Comparison of ENCODE assay signal across 9 cellular contexts in genomic region chr10:94361161-94361794, GRCh38. TPM values are rescaled to one million over a fixed set of nuclear protein-coding genes. Genes with fewer than 3 reads are reported as not detected.
DNase-seq lines count a peak whose midpoint lies in the region; ATAC-seq, FAIRE-seq and TF ChIP-seq lines count a peak whose summit lies in the region.
"Had no signal": no experiment of that assay in that cellular context is flagged by ENCODE, and none has a peak within 500 bp of the region (broad histone marks: within the 10 kb centered on the region; RNA-seq: fewer than 3 reads in every experiment).

No MANE protein-coding gene starts in this region.

- peak overlapping the region; percentile 62 to 85 (median 79) for H3K4me2 ChIP-seq in BLaER1 treated with 17β-estradiol and CSF1 and Interleukin-3, amounts not matched to agents 10 nM and 100 nM
- peak overlapping the region; percentile 80 for H3K4me2 ChIP-seq in HepG2 (ENCODE audit: low read depth, low read length)

- in situ Hi-C loops in HepG2 (cut with HindIII; ENCODE audit: extremely low pct_ligation_motif_present, low pct_unique_long_range_greater_than_20kb): loop anchor here (5.0 kb wide), 1 partner anchor 41 kb away; the partner anchor contains the start of gene TBC1D12

- peaks cover 0 to 23% (median 11%) of the 10 kb centered on the region in 11 experiments; a peak in 15 of 22 replicates for H3K9me3 ChIP-seq in BLaER1 treated with 17β-estradiol and CSF1 and Interleukin-3, amounts not matched to agents 10 nM and 100 nM (replicated peaks in 1 of 11)
- H3K9me3 ChIP-seq in HUES6 (ENCODE audit: control insufficient read depth, insufficient read depth, low read depth, low read length) (no peaks in the 10 kb centered on the region), HepG2 (ENCODE audit: low read length) (no peaks in the 10 kb centered on the region)

- H3K4me1 ChIP-seq in BLaER1 treated with 17β-estradiol and CSF1 and Interleukin-3, amounts not matched to agents 10 nM and 100 nM: peaks cover 9 to 28% (median 15%) of the 10 kb centered on the region in 10 experiments; a peak in 19 of 20 replicates
- H3K4me1 ChIP-seq in HUES6 (ENCODE audit: control insufficient read depth, insufficient read depth, low read length) (peaks cover 6% of the 10 kb centered on the region; the same call in 1 of the 2 replicates), HepG2 (ENCODE audit: insufficient read depth, low read length) (peaks cover 22% of the 10 kb centered on the region)

- peak overlapping the region; percentile 65 to 80 (median 72); a peak in 17 of 20 replicates for H3K4me3 ChIP-seq in BLaER1 treated with 17β-estradiol and CSF1 and Interleukin-3, amounts not matched to agents 10 nM and 100 nM
- H3K4me3 ChIP-seq in HUES6 (ENCODE audit: low read depth, low read length) (peak overlapping the region; percentile 75), HepG2 (replicated peaks in 1 of 3; ENCODE audit: insufficient read depth in 1 of 3, low read depth in 2 of 3, low read length in 3 of 3) (peak overlapping the region; percentile 74 to 92 (median 77); a peak in 5 of 6 replicates)

- intact Hi-C loops in HepG2 (cut with micrococcal nuclease; ENCODE audit: unreplicated experiment): loop anchor here (2.0 kb wide), 1 partner anchor 84 kb away; no protein-coding TSS in a partner anchor

- H3K9me3 Mint-ChIP-seq in activated naive CD8-positive, alpha-beta T cell (ENCODE audit: low read depth): no peaks in the 10 kb centered on the region

- peaks cover 7% of the 10 kb centered on the region for H3K27me3 Mint-ChIP-seq in activated naive CD8-positive, alpha-beta T cell

- no peak for TF ChIP-seq POLR2A in HepG2 (IDR thresholded peaks at IDR 0.05; ENCODE audit: insufficient read depth in 1 of 2, low read depth in 2 of 2, low read length in 2 of 2)

- no peak overlapping the region for H3K27ac ChIP-seq in BLaER1 treated with 17β-estradiol and CSF1 and Interleukin-3, amounts not matched to agents 10 nM and 100 nM
- no peak overlapping the region for H3K27ac ChIP-seq in HUES6 (ENCODE audit: low read depth, low read length)
- no peak overlapping the region for H3K27ac ChIP-seq in HepG2 (ENCODE audit: extremely low read length, insufficient read depth, low read length)

- H3K36me3 Mint-ChIP-seq in activated naive CD8-positive, alpha-beta T cell: peaks cover 27% of the 10 kb centered on the region

- POLR2A ChIA-PET in HepG2 (lab: Yijun Ruan, JAX): interaction anchor here (1.7 to 2.5 kb wide), 2 partner anchors 41 to 43 kb away, joined by 8 to 23 read pairs; partner anchors contain the start of gene TBC1D12

- CTCF ChIA-PET in HepG2 (lab: Yijun Ruan, JAX; ENCODE audit: low intra/inter-chr PET ratio, low total read pairs): no interaction called here

- no TSS peak for BruUV-seq in HepG2 (replicated peaks; lab: Mats Ljungman, UMichigan)

- peak overlapping the region in 3 of 11 experiments; percentile 76 to 84 (median 83); a peak in 3 of 22 replicates for H3K9ac ChIP-seq in BLaER1 treated with 17β-estradiol and CSF1 and Interleukin-3, amounts not matched to agents 10 nM and 100 nM
- H3K9ac ChIP-seq in HUES6 (ENCODE audit: low read length): no peak overlapping the region
- peak overlapping the region; percentile 77; the same call in 1 of the 2 replicates for H3K9ac ChIP-seq in HepG2 (ENCODE audit: insufficient read depth, low read depth, low read length)

- WGBS in HepG2 (ENCODE audit: low lambda C conversion rate): 67% methylated on average over 4 of the region's 4 CpGs

- H3K27me3 ChIP-seq in BLaER1 treated with 17β-estradiol and CSF1 and Interleukin-3, amounts not matched to agents 10 nM and 100 nM: no peaks in the 10 kb centered on the region; a peak in 1 of 22 replicates
- peaks cover 16% of the 10 kb centered on the region for H3K27me3 ChIP-seq in HUES6 (ENCODE audit: control insufficient read depth, insufficient read depth, low read length)
- no peaks in the 10 kb centered on the region; a peak in 2 of 5 replicates for H3K27me3 ChIP-seq in HepG2 (ENCODE audit: control insufficient read depth in 1 of 2, insufficient read depth in 2 of 2, low read length in 2 of 2)

- no peak overlapping the region for H3K27ac Mint-ChIP-seq in activated naive CD8-positive, alpha-beta T cell

- H4K20me1 ChIP-seq in BLaER1 treated with 17β-estradiol and CSF1 and Interleukin-3, amounts not matched to agents 10 nM and 100 nM: peaks cover 0 to 20% (median 6%) of the 10 kb centered on the region in 11 experiments; a peak in 6 of 22 replicates
- H4K20me1 ChIP-seq in HepG2 (ENCODE audit: insufficient read depth, low read length): no peaks in the 10 kb centered on the region

- FAIRE-seq in HepG2 (lab: Jason Lieb, UNC): no peak
- FAIRE-seq in D721Med (lab: Jason Lieb, UNC): no peak

- ATAC-seq in HepG2 (no peak), HG03196 (IDR thresholded peaks at IDR 0.05; ENCODE audit: unreplicated experiment) (no peak)
- ATAC-seq: left colon had no signal

- peaks cover 29% of the 10 kb centered on the region for H3K79me2 ChIP-seq in HepG2 (ENCODE audit: insufficient read depth, low read length)

- no peak for TF ChIP-seq CTCF in HepG2 (CRISPR knock-in tag; IDR thresholded peaks at IDR 0.05)
- no peak for TF ChIP-seq CTCF in D721Med (IDR thresholded peaks at IDR 0.05; ENCODE audit: insufficient read depth, missing control alignments)

- H2AFZ ChIP-seq in HepG2 (ENCODE audit: low read length): no peak overlapping the region

- peaks cover 48% of the 10 kb centered on the region for H3K4me1 Mint-ChIP-seq in activated naive CD8-positive, alpha-beta T cell (ENCODE audit: low read depth)

- TF ChIP-seq EP300 in HepG2 (IDR thresholded peaks at IDR 0.05; ENCODE audit: low read depth in 2 of 2, low read length in 2 of 2) (no peak), HepG2 (CRISPR knock-in tag; IDR thresholded peaks at IDR 0.05; ENCODE audit: borderline replicate concordance) (no peak)

- DNase-seq in HepG2 (ENCODE audit: low spot score) (peak; percentile 43), D721Med (ENCODE audit: insufficient read length, low spot score) (no peak), D341Med (ENCODE audit: low spot score) (no peak), NCI-H2227 (lab: John Stamatoyannopoulos, UW; ENCODE audit: unreplicated experiment) (no peak)

- peak overlapping the region; percentile 99 for H3K4me3 Mint-ChIP-seq in activated naive CD8-positive, alpha-beta T cell

- TF ChIP-seq RAD21 in HepG2 (CRISPR knock-in tag; IDR thresholded peaks at IDR 0.05): no peak

- H3K36me3 ChIP-seq in BLaER1 treated with 17β-estradiol and CSF1 and Interleukin-3, amounts not matched to agents 10 nM and 100 nM: peaks cover 14 to 52% (median 47%) of the 10 kb centered on the region in 11 experiments; a peak in 21 of 22 replicates
- peaks cover 46% of the 10 kb centered on the region for H3K36me3 ChIP-seq in HUES6 (ENCODE audit: control insufficient read depth, insufficient read depth, low read length)
- H3K36me3 ChIP-seq in HepG2 (replicated peaks in 1 of 2; ENCODE audit: control insufficient read depth in 1 of 2, insufficient read depth in 2 of 2, low read length in 2 of 2): peaks cover 3 to 25% of the 10 kb centered on the region in 2 experiments; a peak in 3 of 5 replicates

RNA-seq across cellular contexts. Expression of gene NOC3L, which starts 1.5 kb away (rescaled TPM):
- 36.6 and 51.6 TPM in 2 replicates for total RNA-seq in HepG2 (2016; rRNA removed; fragmentation: Illumina TruSeq; extraction: Trizol)
- total RNA-seq in HepG2 (2016; cell fraction: cytosol; rRNA removed; fragmentation: Illumina TruSeq; extraction: Trizol; ENCODE audit: low read depth): 3.3 and 5.6 TPM in 2 replicates
- total RNA-seq in HepG2 (2016; cell fraction: insoluble cytoplasmic fraction; rRNA removed; fragmentation: Illumina TruSeq; extraction: Trizol): 37.9 and 52.0 TPM in 2 replicates
- total RNA-seq in HepG2 (2016; cell fraction: membrane; rRNA removed; fragmentation: Illumina TruSeq; extraction: Trizol): 10.3 and 13.4 TPM in 2 replicates
- total RNA-seq in HepG2 (2016; cell fraction: nucleus; rRNA removed; fragmentation: Illumina TruSeq; extraction: Trizol): 43.7 and 47.1 TPM in 2 replicates
- 7.6 and 7.8 TPM in 2 replicates for polyA plus RNA-seq in HepG2 (2011; rRNA removed)
- 2.6 and 4.6 TPM in 2 replicates for polyA plus RNA-seq in HepG2 (2011; cell fraction: cytosol; rRNA removed)
- polyA plus RNA-seq in HepG2 (2011; cell fraction: nucleus; rRNA removed): 6.8 and 10.5 TPM in 2 replicates
- polyA plus RNA-seq in HepG2 (2012): 11.7 and 12.3 TPM in 2 replicates
- polyA plus RNA-seq in HepG2 (2016; cell fraction: cytosol; fragmentation: Illumina TruSeq; extraction: Trizol; ENCODE audit: low read depth): 0.78 TPM in 2 replicates
- 24.0 and 26.8 TPM in 2 replicates for polyA plus RNA-seq in HepG2 (2016; cell fraction: insoluble cytoplasmic fraction; fragmentation: Illumina TruSeq; extraction: Trizol; ENCODE audit: low read depth)
- polyA plus RNA-seq in HepG2 (2016; cell fraction: membrane; fragmentation: Illumina TruSeq; extraction: Trizol; ENCODE audit: low read depth): 3.0 and 3.5 TPM in 2 replicates
- polyA plus RNA-seq in HepG2 (2016; cell fraction: nucleus; fragmentation: Illumina TruSeq; extraction: Trizol; ENCODE audit: insufficient read depth, low read depth): 31.8 and 34.0 TPM in 2 replicates
- polyA minus RNA-seq in HepG2 (2011; rRNA and poly(A)+ RNA removed; ENCODE audit: low replicate concordance): 7.5 and 18.8 TPM in 2 replicates
- polyA minus RNA-seq in HepG2 (2011; cell fraction: cytosol; rRNA and poly(A)+ RNA removed): 5.9 and 7.6 TPM in 2 replicates
- polyA minus RNA-seq in HepG2 (2011; cell fraction: nucleus; rRNA and poly(A)+ RNA removed): 42.9 and 44.5 TPM in 2 replicates

RNA-seq across cellular contexts. Expression of gene TBC1D12, which starts 41.1 kb away (rescaled TPM):
- total RNA-seq in HepG2 (2016; rRNA removed; fragmentation: Illumina TruSeq; extraction: Trizol): 6.2 and 7.2 TPM in 2 replicates
- total RNA-seq in HepG2 (2016; cell fraction: cytosol; rRNA removed; fragmentation: Illumina TruSeq; extraction: Trizol; ENCODE audit: low read depth): 3.8 TPM in 2 replicates
- total RNA-seq in HepG2 (2016; cell fraction: insoluble cytoplasmic fraction; rRNA removed; fragmentation: Illumina TruSeq; extraction: Trizol): 6.6 and 7.8 TPM in 2 replicates
- total RNA-seq in HepG2 (2016; cell fraction: membrane; rRNA removed; fragmentation: Illumina TruSeq; extraction: Trizol): 3.5 and 3.7 TPM in 2 replicates
- total RNA-seq in HepG2 (2016; cell fraction: nucleus; rRNA removed; fragmentation: Illumina TruSeq; extraction: Trizol): 7.8 and 8.9 TPM in 2 replicates
- polyA plus RNA-seq in HepG2 (2011; rRNA removed): 4.7 and 5.7 TPM in 2 replicates
- 1.6 and 2.7 TPM in 2 replicates for polyA plus RNA-seq in HepG2 (2011; cell fraction: cytosol; rRNA removed)
- 4.1 and 4.4 TPM in 2 replicates for polyA plus RNA-seq in HepG2 (2011; cell fraction: nucleus; rRNA removed)
- polyA plus RNA-seq in HepG2 (2012): 4.1 and 5.6 TPM in 2 replicates
- polyA plus RNA-seq in HepG2 (2016; cell fraction: cytosol; fragmentation: Illumina TruSeq; extraction: Trizol; ENCODE audit: low read depth): 0.58 and 0.60 TPM in 2 replicates
- polyA plus RNA-seq in HepG2 (2016; cell fraction: insoluble cytoplasmic fraction; fragmentation: Illumina TruSeq; extraction: Trizol; ENCODE audit: low read depth): 5.1 and 6.4 TPM in 2 replicates
- polyA plus RNA-seq in HepG2 (2016; cell fraction: membrane; fragmentation: Illumina TruSeq; extraction: Trizol; ENCODE audit: low read depth): 1.0 TPM in 2 replicates
- polyA plus RNA-seq in HepG2 (2016; cell fraction: nucleus; fragmentation: Illumina TruSeq; extraction: Trizol; ENCODE audit: insufficient read depth, low read depth): 9.5 and 10.1 TPM in 2 replicates
- 2.9 and 3.1 TPM in 2 replicates for polyA minus RNA-seq in HepG2 (2011; rRNA and poly(A)+ RNA removed; ENCODE audit: low replicate concordance)
- polyA minus RNA-seq in HepG2 (2011; cell fraction: cytosol; rRNA and poly(A)+ RNA removed): 3.6 and 4.5 TPM in 2 replicates
- 9.8 and 10.6 TPM in 2 replicates for polyA minus RNA-seq in HepG2 (2011; cell fraction: nucleus; rRNA and poly(A)+ RNA removed)
